ENCODE assay signal across 28 cellular contexts in the genomic region with DNA sequence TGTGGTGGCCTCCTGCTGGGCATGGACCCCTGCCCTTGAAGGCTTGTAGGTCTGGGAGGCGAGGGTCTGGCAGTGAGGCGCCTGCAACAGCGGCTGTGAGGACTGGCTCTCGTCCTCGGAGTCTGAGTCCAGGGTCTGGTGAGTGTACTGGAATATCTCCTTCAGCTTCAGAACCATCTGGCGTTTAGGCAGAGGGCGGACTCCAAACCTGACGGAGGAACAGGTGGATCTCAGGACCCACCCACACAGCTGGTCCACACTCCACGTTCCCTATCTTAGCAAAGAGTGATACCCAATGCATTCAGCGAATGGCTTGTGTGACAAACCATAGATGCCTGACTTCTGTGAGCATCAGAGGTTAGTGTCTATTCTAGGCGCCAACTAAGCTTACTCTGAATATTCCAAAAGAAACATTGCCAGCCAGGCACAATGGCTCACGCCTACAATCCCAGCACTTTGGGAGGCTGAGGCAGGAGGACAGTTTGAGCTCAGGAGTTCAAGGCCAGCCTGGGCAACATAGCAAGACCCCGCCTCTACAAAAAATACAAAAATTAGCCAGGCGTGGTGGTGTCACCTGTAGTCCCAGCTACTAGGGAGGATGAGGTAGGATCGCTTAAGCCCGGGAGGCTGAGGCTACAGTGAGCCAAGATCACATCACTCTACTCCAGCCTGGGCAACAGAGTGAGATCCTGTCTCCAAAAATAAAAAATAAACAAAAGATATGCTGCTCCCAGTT. TPM values are rescaled to one million over a fixed set of nuclear protein-coding genes. Genes with fewer than 3 reads are reported as not detected.
"Had no signal": no experiment of that assay in that cellular context is flagged by ENCODE, and none has a peak within 500 bp of the region (broad histone marks: within the 10 kb centered on the region; RNA-seq: fewer than 3 reads in every experiment).

No MANE protein-coding gene starts in this region.

- ATAC-seq: activated CD4-positive, alpha-beta T cell treated with anti-CD3 and anti-CD28 coated beads for 36 hours; activated CD4-positive, CD25-positive, alpha-beta regulatory T cell treated with anti-CD3 and anti-CD28 coated beads, Interleukin-2, amount 50 U/mL, for 24 hours; activated CD8-positive, alpha-beta T cell treated with anti-CD3 and anti-CD28 coated beads, Interleukin-2, amount 10 ng/mL, durations not matched to agents 7 days and 5 days; activated naive CD4-positive, alpha-beta T cell treated with anti-CD3 and anti-CD28 coated beads, Interleukin-2, amount 50 U/mL, for 72 hours; Panc1 had no signal

- DNase-seq: activated CD4-positive, alpha-beta T cell treated with anti-CD3 and anti-CD28 coated beads for 36 hours; activated CD4-positive, alpha-beta T cell treated with anti-CD3 and anti-CD28 coated beads, Interleukin-2, amount 10 ng/mL, durations not matched to agents 7 days and 5 days; activated CD4-positive, alpha-beta T cell treated with anti-CD3 and anti-CD28 coated beads, Interleukin-2, amount 50 U/mL, for 48 hours; activated CD8-positive, alpha-beta T cell treated with anti-CD3 and anti-CD28 coated beads, Interleukin-2, amount 10 ng/mL, durations not matched to agents 7 days and 5 days; activated gamma-delta T cell treated with Interleukin-2 at 50 U/mL for 16 hours; activated naive CD4-positive, alpha-beta T cell treated with anti-CD3 and anti-CD28 coated beads for 36 hours; activated T-cell treated with anti-CD3 and anti-CD28 coated beads, Interleukin-2, amount 50 U/mL, for 24 hours; amniotic stem cell; aorta; brain microvascular endothelial cell; NCI-H1092 treated with DMSO at 0.1 percent for 48 hours; NCI-H1417; NCI-H146; NCI-H187; NCI-H2029 treated with DMSO at 0.1 percent for 48 hours; NCI-H2107; NCI-H226; NCI-H446 treated with DMSO at 0.1 percent for 48 hours; SHP77; SJCRH30; T1000; WERI-Rb-1 had no signal

- H3K27me3 Mint-ChIP-seq: activated CD4-positive, alpha-beta T cell treated with anti-CD3 and anti-CD28 coated beads for 36 hours; activated CD4-positive, alpha-beta T cell treated with anti-CD3 and anti-CD28 coated beads, Interleukin-2, amount 10 ng/mL, durations not matched to agents 7 days and 5 days; activated T-cell treated with anti-CD3 and anti-CD28 coated beads, Interleukin-2, amount 50 U/mL, for 24 hours had no signal

- H3K9me3 ChIP-seq: SJCRH30 had no signal

- H3K27ac Mint-ChIP-seq: activated CD4-positive, alpha-beta T cell treated with anti-CD3 and anti-CD28 coated beads for 36 hours; activated CD4-positive, alpha-beta T cell treated with anti-CD3 and anti-CD28 coated beads, Interleukin-2, amount 10 ng/mL, durations not matched to agents 7 days and 5 days; activated CD8-positive, alpha-beta T cell treated with anti-CD3 and anti-CD28 coated beads, Interleukin-2, amount 10 ng/mL, durations not matched to agents 7 days and 5 days; activated naive CD4-positive, alpha-beta T cell treated with anti-CD3 and anti-CD28 coated beads for 36 hours; activated T-cell treated with anti-CD3 and anti-CD28 coated beads, Interleukin-2, amount 50 U/mL, for 24 hours had no signal

- H3K27ac ChIP-seq: brain microvascular endothelial cell, cardiac muscle cell, SJCRH30, SK-N-MC, WERI-Rb-1 had no signal

- H3K4me3 Mint-ChIP-seq: activated CD4-positive, alpha-beta T cell treated with anti-CD3 and anti-CD28 coated beads for 36 hours; activated CD4-positive, alpha-beta T cell treated with anti-CD3 and anti-CD28 coated beads, Interleukin-2, amount 10 ng/mL, durations not matched to agents 7 days and 5 days; activated CD8-positive, alpha-beta T cell treated with anti-CD3 and anti-CD28 coated beads, Interleukin-2, amount 10 ng/mL, durations not matched to agents 7 days and 5 days; activated naive CD4-positive, alpha-beta T cell treated with anti-CD3 and anti-CD28 coated beads for 36 hours; activated T-cell treated with anti-CD3 and anti-CD28 coated beads, Interleukin-2, amount 50 U/mL, for 24 hours had no signal

- H3K36me3 ChIP-seq: cardiac muscle cell, SJCRH30 had no signal

- H3K4me3 ChIP-seq: cardiac muscle cell, SJCRH30, SK-N-MC had no signal

- H3K36me3 Mint-ChIP-seq: activated naive CD4-positive, alpha-beta T cell treated with anti-CD3 and anti-CD28 coated beads, Interleukin-2, amount 50 U/mL, for 72 hours had no signal

- H3K9me3 Mint-ChIP-seq: activated CD4-positive, alpha-beta T cell treated with anti-CD3 and anti-CD28 coated beads, Interleukin-2, amount 10 ng/mL, durations not matched to agents 7 days and 5 days; activated naive CD4-positive, alpha-beta T cell treated with anti-CD3 and anti-CD28 coated beads for 36 hours; activated naive CD4-positive, alpha-beta T cell treated with anti-CD3 and anti-CD28 coated beads, Interleukin-2, amount 50 U/mL, for 72 hours; activated T-cell treated with anti-CD3 and anti-CD28 coated beads, Interleukin-2, amount 50 U/mL, for 24 hours had no signal

- H3K27me3 ChIP-seq: brain microvascular endothelial cell, cardiac muscle cell, SJCRH30 had no signal

RNA-seq across cellular contexts. Expression of a gene that starts 6.3 kb away (rescaled TPM):
- total RNA-seq: M059J had no signal
